In genomic region chr2:30225131-30225762, GRCh38 we compare ENCODE assay signal across 8 cellular contexts. TPM values are rescaled to one million over a fixed set of nuclear protein-coding genes. Genes with fewer than 3 reads are reported as not detected.
DNase-seq lines count a peak whose midpoint lies in the region; ATAC-seq, FAIRE-seq and TF ChIP-seq lines count a peak whose summit lies in the region.

No MANE protein-coding gene starts in this region.

- peaks cover 9% of the 10 kb centered on the region for H3K4me1 ChIP-seq in OCI-LY1 (ENCODE audit: insufficient read depth, low read length, severe bottlenecking)
- peaks cover 10 to 20% of the 10 kb centered on the region in 2 donors for H3K4me1 ChIP-seq in ascending aorta
- H3K4me1 ChIP-seq in keratinocyte (ENCODE audit: control insufficient read depth, extremely low read depth, insufficient read depth, low read length) = peaks cover 4% of the 10 kb centered on the region

- H3K36me3 ChIP-seq in OCI-LY1 (ENCODE audit: insufficient read depth, low read length) (no peaks in the 10 kb centered on the region), ascending aorta (no peaks in the 10 kb centered on the region), keratinocyte (ENCODE audit: control insufficient read depth in 2 of 2, extremely low read depth in 1 of 2, insufficient read depth in 2 of 2, low read length in 2 of 2) (no peaks in the 10 kb centered on the region)

- no peaks in the 10 kb centered on the region for H3K9me1 ChIP-seq in keratinocyte (ENCODE audit: control insufficient read depth, extremely low read depth, insufficient read depth, low read length)

- DNase-seq in activated CD8-positive, alpha-beta memory T cell treated with anti-CD3 and anti-CD28 coated beads for 24 hours = peak; percentile 77
- DNase-seq in activated CD8-positive, alpha-beta memory T cell treated with anti-CD3 and anti-CD28 coated beads, Interleukin-2, amount 50 U/mL, for 4 hours = no peak
- DNase-seq in ascending aorta (ENCODE audit: low spot score in 2 of 2) (no peak), keratinocyte (ENCODE audit: low read depth, low spot score) (no peak)
- DNase-seq in stimulated activated naive CD8-positive, alpha-beta T cell treated with anti-CD3 and anti-CD28 coated beads, Interleukin-15, Interleukin-2, amounts not matched to agents 100 U/mL and 50 U/mL, for 24 hours = no peak

- H3K4me3 ChIP-seq in OCI-LY1 (ENCODE audit: low read depth, low read length, poor library complexity, severe bottlenecking) (peak overlapping the region; percentile 35), ascending aorta (peak overlapping the region; percentile 27 to 49), keratinocyte (ENCODE audit: control insufficient read depth in 2 of 3, extremely low read depth in 1 of 3, insufficient read depth in 2 of 3, low read depth in 1 of 3, low read length in 3 of 3) (peak overlapping the region in 2 of 3 experiments; percentile 56 to 61)

- dilution Hi-C loops in keratinocyte (cut with MboI; ENCODE audit: extremely low pct_ligation_motif_present, low sequenced_read_pairs) = no loop called here

- no peak overlapping the region for H3K27ac ChIP-seq in OCI-LY1 (ENCODE audit: low read depth, low read length, poor library complexity, severe bottlenecking)
- peak overlapping the region; percentile 73 to 81 for H3K27ac ChIP-seq in ascending aorta
- H3K27ac ChIP-seq in keratinocyte (ENCODE audit: control insufficient read depth, insufficient read depth, low read length) = no peak overlapping the region

- intact Hi-C loops in ascending aorta (cut with DNase I) = no loop called here

- no peaks in the 10 kb centered on the region for H3F3A ChIP-seq in OCI-LY1 (ENCODE audit: insufficient read depth, low read length)

- H3K9me3 ChIP-seq in OCI-LY1 (ENCODE audit: low read length) (no peaks in the 10 kb centered on the region), ascending aorta (no peaks in the 10 kb centered on the region), keratinocyte (ENCODE audit: control insufficient read depth, low read depth, low read length) (no peaks in the 10 kb centered on the region)

- no peak overlapping the region for H2AFZ ChIP-seq in OCI-LY1 (ENCODE audit: low read length)
- H2AFZ ChIP-seq in keratinocyte (ENCODE audit: control insufficient read depth, low read length) = peak overlapping the region; percentile 82

- H3K4me2 ChIP-seq in OCI-LY1 (ENCODE audit: low read length) (peak overlapping the region; percentile 50), keratinocyte (ENCODE audit: control insufficient read depth, extremely low read depth, insufficient read depth, low read depth, low read length) (peak overlapping the region; percentile 81)

- ATAC-seq in HG02852 (IDR thresholded peaks at IDR 0.05; ENCODE audit: unreplicated experiment) (peak; percentile 58), GM19452 (IDR thresholded peaks at IDR 0.05; ENCODE audit: unreplicated experiment) (no peak)
- peak; percentile 44 for ATAC-seq in stimulated activated naive CD8-positive, alpha-beta T cell treated with anti-CD3 and anti-CD28 coated beads, Interleukin-15, Interleukin-2, amounts not matched to agents 100 U/mL and 50 U/mL, for 24 hours

- FAIRE-seq in keratinocyte (lab: Jason Lieb, UNC) = peak; percentile 48

- no peaks in the 10 kb centered on the region for H3K9me2 ChIP-seq in OCI-LY1 (ENCODE audit: low read depth, low read length)

- H3K9ac ChIP-seq in OCI-LY1 (ENCODE audit: low read length) (no peak overlapping the region), keratinocyte (ENCODE audit: control insufficient read depth, extremely low read depth, insufficient read depth, low read length) (peak overlapping the region; percentile 38)

- H3K79me2 ChIP-seq in OCI-LY1 (ENCODE audit: insufficient read depth, low read length) (no peaks in the 10 kb centered on the region), keratinocyte (ENCODE audit: control insufficient read depth, insufficient read depth, low read length) (no peaks in the 10 kb centered on the region)

- H3K27me3 ChIP-seq in OCI-LY1 (ENCODE audit: insufficient read depth, low read length) = peaks cover 2% of the 10 kb centered on the region; the same call in 1 of the 2 replicates
- H3K27me3 ChIP-seq in ascending aorta = no peaks in the 10 kb centered on the region
- no peaks in the 10 kb centered on the region for H3K27me3 ChIP-seq in keratinocyte (ENCODE audit: control insufficient read depth, extremely low read depth, insufficient read depth, low read length)

- H4K20me1 ChIP-seq in OCI-LY1 (ENCODE audit: insufficient read depth, low read length) (no peaks in the 10 kb centered on the region), keratinocyte (ENCODE audit: control insufficient read depth, extremely low read depth, insufficient read depth, low read length) (no peaks in the 10 kb centered on the region)

- TF ChIP-seq CTCF in OCI-LY1 (IDR thresholded peaks at IDR 0.05; ENCODE audit: low read length) = no peak
- no peak for TF ChIP-seq CTCF in ascending aorta (IDR thresholded peaks at IDR 0.05)
- no peak for TF ChIP-seq CTCF in keratinocyte (optimal IDR thresholded peaks at IDR 0.05 in 1 of 3, IDR thresholded peaks at IDR 0.05 in 1 of 3, conservative IDR thresholded peaks at IDR 0.05 in 1 of 3; ENCODE audit: extremely low read depth in 1 of 3, insufficient read depth in 2 of 3, low read length in 3 of 3)

RNA-seq across cellular contexts. Expression of gene LBH, which starts 6.1 kb away (rescaled TPM):
- 116 TPM for total RNA-seq in ascending aorta
- polyA plus RNA-seq in keratinocyte = 0.83 to 2.2 TPM (median 1.4 TPM) in 3 replicates
- polyA plus RNA-seq in keratinocyte (2011; ENCODE audit: low read depth) = 0.75 TPM
- 1.1 TPM in 2 replicates for polyA plus RNA-seq in keratinocyte (2011; cell fraction: cytosol; rRNA removed)
- polyA plus RNA-seq in keratinocyte (2011; cell fraction: nucleus; rRNA removed) = 1.0 TPM in 2 replicates
- 1.5 and 3.3 TPM in 2 replicates for polyA plus RNA-seq in keratinocyte (2012; ENCODE audit: low replicate concordance)
- polyA minus RNA-seq in keratinocyte = 2.1 to 3.2 TPM (median 2.9 TPM) in 3 replicates
- 5.8 TPM for polyA minus RNA-seq in keratinocyte (2011; cell fraction: cytosol; rRNA and poly(A)+ RNA removed)
- polyA minus RNA-seq in keratinocyte (2011; cell fraction: nucleus; rRNA and poly(A)+ RNA removed) = 0.84 and 3.2 TPM in 2 replicates

Comparison
In these comparisons a context has a peak if more than half of its experiments do, and no peak if none do; other contexts are left out.
1. H3K27ac ChIP-seq: peak in ascending aorta (2 of 2); none in OCI-LY1 (single experiment) and keratinocyte (single experiment).
2. Peak in every context shown above with its lines, with median percentiles within 50 percentile points of each other: H3K4me3 ChIP-seq.